In genomic region chrX:41148553-41148952, GRCh38 we compare ENCODE assay signal across 19 cellular contexts.
DNase-seq lines count a peak whose midpoint lies in the region; ATAC-seq lines count a peak whose summit lies in the region.
"Had no signal": no experiment of that assay in that cellular context is flagged by ENCODE, and none has a peak within 500 bp of the region (broad histone marks: within the 10 kb centered on the region; RNA-seq: fewer than 3 reads in every experiment).

No MANE protein-coding gene starts in this region.

- ATAC-seq in HG03520 (IDR thresholded peaks at IDR 0.05; ENCODE audit: unreplicated experiment): no peak
- ATAC-seq in GM19023 (IDR thresholded peaks at IDR 0.05; ENCODE audit: unreplicated experiment): no peak
- ATAC-seq: activated CD8-positive, alpha-beta memory T cell treated with anti-CD3 and anti-CD28 coated beads, Interleukin-2, amount 10 ng/mL, durations not matched to agents 7 days and 5 days; pancreas; stimulated activated memory B cell treated with anti-CD40 and anti-IgM and Interleukin-4, amounts not matched to agents 10 μg/mL and 1 μg/mL and 100 μg/mL, for 72 hours had no signal

- no peaks in the 10 kb centered on the region for H3K27me3 ChIP-seq in adipocyte (replicated peaks; ENCODE audit: control insufficient read depth, insufficient read depth, low read length)
- H3K27me3 ChIP-seq: pancreas had no signal

- DNase-seq in A172 (ENCODE audit: low spot score): peak; percentile 54
- DNase-seq in HCEC 1CT: peak; percentile 43
- peak; percentile 68 for DNase-seq in adipocyte (ENCODE audit: low read depth)
- DNase-seq in foreskin melanocyte: peak; percentile 49
- DNase-seq in SW480 (ENCODE audit: low spot score): no peak
- no peak for DNase-seq in NCI-H526 (lab: John Stamatoyannopoulos, UW)
- DNase-seq: activated CD8-positive, alpha-beta memory T cell treated with anti-CD3 and anti-CD28 coated beads, Interleukin-2, amount 10 ng/mL, durations not matched to agents 7 days and 5 days; DMS79; effector memory CD4-positive, alpha-beta T cell; H7; mesendoderm; NCI-H1092; NCI-H524; pancreas; stimulated activated CD4-positive, alpha-beta T cell treated with anti-CD3 and anti-CD28 coated beads, Interleukin-4, amount 100 ng/mL, for 1 hour; uterus had no signal

- no peak overlapping the region for H3K9ac ChIP-seq in adipocyte (ENCODE audit: low read length)

- H3K9me3 ChIP-seq in adipocyte (ENCODE audit: control insufficient read depth, low read length): no peaks in the 10 kb centered on the region
- H3K9me3 ChIP-seq: pancreas, uterus had no signal

- H3K36me3 ChIP-seq in adipocyte (ENCODE audit: control insufficient read depth, insufficient read depth, low read length, severe bottlenecking): peaks cover 78% of the 10 kb centered on the region
- H3K36me3 ChIP-seq: uterus had no signal

- H3K4me1 ChIP-seq in adipocyte (ENCODE audit: control insufficient read depth, insufficient read depth, low read length): peaks cover 26% of the 10 kb centered on the region
- H3K4me1 ChIP-seq: pancreas, uterus had no signal

- no peak overlapping the region for H3K4me3 ChIP-seq in adipocyte (ENCODE audit: low read length)
- H3K4me3 ChIP-seq: pancreas, uterus had no signal

Comparison
In these comparisons a context has a peak if more than half of its experiments do, and no peak if none do; other contexts are left out.
1. DNase-seq: peak in A172 (single experiment), HCEC 1CT (single experiment), adipocyte (single experiment) and foreskin melanocyte (single experiment); none in SW480 (single experiment) and NCI-H526 (0 of 2).